Comparison of ENCODE assay signal across 16 cellular contexts in the genomic region with DNA sequence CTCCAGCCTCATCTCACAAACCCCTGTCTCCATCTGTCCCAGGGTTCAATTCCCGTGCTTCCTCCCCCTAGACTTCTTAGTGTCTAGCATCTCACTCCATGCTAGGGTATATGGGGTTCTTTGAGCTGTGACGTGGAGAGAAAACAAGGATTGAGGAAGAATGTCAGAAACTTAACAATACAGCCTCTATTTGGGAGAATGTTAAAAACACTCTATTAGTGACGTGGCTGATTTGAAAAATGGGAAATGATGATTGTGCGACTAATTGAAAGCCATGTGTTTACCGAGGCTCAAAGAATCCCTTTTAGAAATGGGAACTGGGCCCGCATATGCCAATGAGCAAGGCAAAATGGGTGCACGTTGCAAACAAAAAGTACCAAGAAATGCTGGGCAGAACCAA.
A peak's percentile ranks its signal among the peaks of the same experiment; 100 is the strongest.
DNase-seq lines count a peak whose midpoint lies in the region; ATAC-seq and TF ChIP-seq lines count a peak whose summit lies in the region.
"Had no signal": no experiment of that assay in that cellular context is flagged by ENCODE, and none has a peak within 500 bp of the region (broad histone marks: within the 10 kb centered on the region; RNA-seq: fewer than 3 reads in every experiment).

No MANE protein-coding gene starts in this region.

- H3K36me3 Mint-ChIP-seq in nephron progenitor cell (ENCODE audit: low read depth) = no peaks in the 10 kb centered on the region
- H3K36me3 Mint-ChIP-seq: CD8-positive, alpha-beta T cell had no signal

- H3K79me2 ChIP-seq in Karpas-422 (ENCODE audit: low read length) = no peaks in the 10 kb centered on the region
- no peaks in the 10 kb centered on the region for H3K79me2 ChIP-seq in OCI-LY7 (ENCODE audit: insufficient read depth, low read depth, low read length)

- ATAC-seq in left ventricle myocardium superior = no peak
- ATAC-seq: CD8-positive, alpha-beta T cell; GM12878 had no signal

- no peaks in the 10 kb centered on the region for H3K9me2 ChIP-seq in Karpas-422 (replicated peaks; ENCODE audit: insufficient read depth, low read length)
- no peaks in the 10 kb centered on the region for H3K9me2 ChIP-seq in OCI-LY7 (ENCODE audit: insufficient read depth, low read length)

- H3K9me3 ChIP-seq in right atrium auricular region (no peaks in the 10 kb centered on the region), Karpas-422 (ENCODE audit: low read length) (no peaks in the 10 kb centered on the region), OCI-LY7 (ENCODE audit: low read length) (no peaks in the 10 kb centered on the region)
- H3K9me3 ChIP-seq: BLaER1 treated with 17β-estradiol and CSF1 and Interleukin-3, amounts not matched to agents 10 nM and 100 nM had no signal

- intact Hi-C loops in left ventricle myocardium superior (cut with micrococcal nuclease) (no loop called here), OCI-LY7 (cut with micrococcal nuclease; ENCODE audit: unreplicated experiment) (no loop called here)

- no peaks in the 10 kb centered on the region for H3K9me3 Mint-ChIP-seq in nephron progenitor cell
- H3K9me3 Mint-ChIP-seq: CD8-positive, alpha-beta T cell; H9 had no signal

- no peaks in the 10 kb centered on the region for H3K36me3 ChIP-seq in right atrium auricular region
- H3K36me3 ChIP-seq in Karpas-422 (ENCODE audit: insufficient read depth, low read length) = no peaks in the 10 kb centered on the region
- no peaks in the 10 kb centered on the region for H3K36me3 ChIP-seq in OCI-LY7 (ENCODE audit: insufficient read depth, low read length)
- H3K36me3 ChIP-seq: BLaER1 treated with 17β-estradiol and CSF1 and Interleukin-3, amounts not matched to agents 10 nM and 100 nM had no signal

- H3K4me3 ChIP-seq in right atrium auricular region (no peak overlapping the region), Karpas-422 (ENCODE audit: low read length) (peak overlapping the region; percentile 61), OCI-LY7 (ENCODE audit: low read depth, low read length, poor library complexity, severe bottlenecking) (no peak overlapping the region)
- H3K4me3 ChIP-seq: BLaER1 treated with 17β-estradiol and CSF1 and Interleukin-3, amounts not matched to agents 10 nM and 100 nM; GM12878 had no signal

- TF ChIP-seq CTCF in right atrium auricular region (IDR thresholded peaks at IDR 0.05) (no peak), OCI-LY7 (conservative IDR thresholded peaks at IDR 0.05; ENCODE audit: low read length) (no peak), nephron progenitor cell (IDR thresholded peaks at IDR 0.05) (no peak)

- no peaks in the 10 kb centered on the region for H3K4me1 Mint-ChIP-seq in nephron progenitor cell
- H3K4me1 Mint-ChIP-seq: H9 had no signal

- CTCF ChIA-PET in OCI-LY7 (lab: Charles Lee; ENCODE audit: unreplicated experiment) = no interaction called here

- POLR2A ChIA-PET in OCI-LY7 (lab: Charles Lee) = interaction anchor here (0.9 to 1.6 kb wide), 3 partner anchors 47 to 81 kb away, joined by 3 to 4 read pairs (median 4); no protein-coding TSS in a partner anchor

- H3K4me1 ChIP-seq in right atrium auricular region = no peaks in the 10 kb centered on the region
- peaks cover 52% of the 10 kb centered on the region for H3K4me1 ChIP-seq in Karpas-422 (ENCODE audit: low read length)
- H3K4me1 ChIP-seq in OCI-LY7 (ENCODE audit: insufficient read depth, low read length, poor library complexity, severe bottlenecking) = peaks cover 28% of the 10 kb centered on the region
- H3K4me1 ChIP-seq: BLaER1 treated with 17β-estradiol and CSF1 and Interleukin-3, amounts not matched to agents 10 nM and 100 nM had no signal

- no peaks in the 10 kb centered on the region for H4K20me1 ChIP-seq in Karpas-422 (ENCODE audit: insufficient read depth, low read depth, low read length)
- H4K20me1 ChIP-seq in OCI-LY7 (ENCODE audit: insufficient read depth, low read length) = no peaks in the 10 kb centered on the region
- H4K20me1 ChIP-seq: BLaER1 treated with 17β-estradiol and CSF1 and Interleukin-3, amounts not matched to agents 10 nM and 100 nM had no signal

- H3K27ac Mint-ChIP-seq in nephron progenitor cell = no peak overlapping the region
- H3K27ac Mint-ChIP-seq: B cell; CD8-positive, alpha-beta T cell; H9 had no signal

- peak overlapping the region; percentile 50 for H3K9ac ChIP-seq in Karpas-422 (ENCODE audit: low read length)
- H3K9ac ChIP-seq: BLaER1 treated with 17β-estradiol and CSF1 and Interleukin-3, amounts not matched to agents 10 nM and 100 nM had no signal

- DNase-seq in right atrium auricular region (ENCODE audit: low spot score) (peak; percentile 23), left ventricle myocardium superior (no peak), Karpas-422 (no peak), OCI-LY7 (ENCODE audit: low spot score) (no peak), foreskin melanocyte (peak; percentile 78), NCI-H1417 treated with DMSO at 0.1 percent for 48 hours (lab: John Stamatoyannopoulos, UW) (no peak), dedifferentiated amniotic fluid mesenchymal stem cell (ENCODE audit: extremely low spot score) (no peak), nephron progenitor cell (no peak)
- DNase-seq: Calu3; CD8-positive, alpha-beta T cell; DMS79 treated with DMSO at 0.1 percent for 48 hours; EL; H9 had no signal

- no peak overlapping the region for H3K4me3 Mint-ChIP-seq in nephron progenitor cell
- H3K4me3 Mint-ChIP-seq: B cell; CD8-positive, alpha-beta T cell; H9 had no signal

- H2AFZ ChIP-seq in Karpas-422 (ENCODE audit: low read length) (peak overlapping the region; percentile 84), OCI-LY7 (ENCODE audit: low read length) (peak overlapping the region; percentile 36)

- H3K27ac ChIP-seq in right atrium auricular region (no peak overlapping the region), Karpas-422 (ENCODE audit: low read length) (peak overlapping the region; percentile 84), OCI-LY7 (ENCODE audit: low read depth, low read length, poor library complexity, severe bottlenecking) (no peak overlapping the region)
- H3K27ac ChIP-seq: BLaER1 treated with 17β-estradiol and CSF1 and Interleukin-3, amounts not matched to agents 10 nM and 100 nM had no signal

- BruUV-seq in OCI-LY7 (replicated peaks; lab: Mats Ljungman, UMichigan) = no TSS peak

- H3K4me2 ChIP-seq in Karpas-422 (ENCODE audit: low read depth, low read length, poor library complexity, severe bottlenecking) (peak overlapping the region; percentile 80), OCI-LY7 (ENCODE audit: low read length) (peak overlapping the region; percentile 39)
- H3K4me2 ChIP-seq: BLaER1 treated with 17β-estradiol and CSF1 and Interleukin-3, amounts not matched to agents 10 nM and 100 nM had no signal

- H3K27me3 ChIP-seq in right atrium auricular region (no peaks in the 10 kb centered on the region), Karpas-422 (ENCODE audit: low read length) (no peaks in the 10 kb centered on the region)
- H3K27me3 ChIP-seq: BLaER1 treated with 17β-estradiol and CSF1 and Interleukin-3, amounts not matched to agents 10 nM and 100 nM had no signal

- H3K27me3 Mint-ChIP-seq in nephron progenitor cell (ENCODE audit: low read depth, poor library complexity) = peaks cover 14% of the 10 kb centered on the region

Comparison
In these comparisons a context has a peak if more than half of its experiments do, and no peak if none do; other contexts are left out.
1. DNase-seq: peak in right atrium auricular region (single experiment) and foreskin melanocyte (single experiment); none in left ventricle myocardium superior (single experiment), Karpas-422 (single experiment), OCI-LY7 (single experiment), NCI-H1417 treated with DMSO at 0.1 percent for 48 hours (single experiment), dedifferentiated amniotic fluid mesenchymal stem cell (single experiment) and nephron progenitor cell (single experiment).